1 cellular context compared by ENCODE assay signal in the genomic region with DNA sequence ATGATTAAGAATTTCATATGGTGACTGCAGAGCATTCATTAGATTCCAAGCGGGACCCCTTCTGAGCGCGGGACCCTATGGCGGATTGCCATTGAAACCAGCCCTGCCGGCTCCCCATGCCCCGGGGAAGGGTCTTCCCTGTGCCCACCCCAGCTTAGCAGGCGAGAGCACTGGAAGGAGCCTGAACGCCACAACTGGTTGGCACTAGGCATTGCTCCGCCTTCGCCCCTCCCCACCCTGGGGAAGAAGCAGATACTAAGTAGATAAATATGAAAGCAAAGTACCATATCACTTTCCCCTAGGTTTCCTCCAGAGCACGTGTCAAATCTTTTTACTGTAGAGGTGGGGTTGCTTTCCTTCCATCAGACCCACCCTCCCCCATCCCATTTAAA.
TF ChIP-seq lines count a peak whose summit lies in the region.

No MANE protein-coding gene starts in this region.

TF ChIP-seq in H1, 55 proteins besides CTCF, POLR2A, EP300 and RAD21:
- TF ChIP-seq, protein P1, sequence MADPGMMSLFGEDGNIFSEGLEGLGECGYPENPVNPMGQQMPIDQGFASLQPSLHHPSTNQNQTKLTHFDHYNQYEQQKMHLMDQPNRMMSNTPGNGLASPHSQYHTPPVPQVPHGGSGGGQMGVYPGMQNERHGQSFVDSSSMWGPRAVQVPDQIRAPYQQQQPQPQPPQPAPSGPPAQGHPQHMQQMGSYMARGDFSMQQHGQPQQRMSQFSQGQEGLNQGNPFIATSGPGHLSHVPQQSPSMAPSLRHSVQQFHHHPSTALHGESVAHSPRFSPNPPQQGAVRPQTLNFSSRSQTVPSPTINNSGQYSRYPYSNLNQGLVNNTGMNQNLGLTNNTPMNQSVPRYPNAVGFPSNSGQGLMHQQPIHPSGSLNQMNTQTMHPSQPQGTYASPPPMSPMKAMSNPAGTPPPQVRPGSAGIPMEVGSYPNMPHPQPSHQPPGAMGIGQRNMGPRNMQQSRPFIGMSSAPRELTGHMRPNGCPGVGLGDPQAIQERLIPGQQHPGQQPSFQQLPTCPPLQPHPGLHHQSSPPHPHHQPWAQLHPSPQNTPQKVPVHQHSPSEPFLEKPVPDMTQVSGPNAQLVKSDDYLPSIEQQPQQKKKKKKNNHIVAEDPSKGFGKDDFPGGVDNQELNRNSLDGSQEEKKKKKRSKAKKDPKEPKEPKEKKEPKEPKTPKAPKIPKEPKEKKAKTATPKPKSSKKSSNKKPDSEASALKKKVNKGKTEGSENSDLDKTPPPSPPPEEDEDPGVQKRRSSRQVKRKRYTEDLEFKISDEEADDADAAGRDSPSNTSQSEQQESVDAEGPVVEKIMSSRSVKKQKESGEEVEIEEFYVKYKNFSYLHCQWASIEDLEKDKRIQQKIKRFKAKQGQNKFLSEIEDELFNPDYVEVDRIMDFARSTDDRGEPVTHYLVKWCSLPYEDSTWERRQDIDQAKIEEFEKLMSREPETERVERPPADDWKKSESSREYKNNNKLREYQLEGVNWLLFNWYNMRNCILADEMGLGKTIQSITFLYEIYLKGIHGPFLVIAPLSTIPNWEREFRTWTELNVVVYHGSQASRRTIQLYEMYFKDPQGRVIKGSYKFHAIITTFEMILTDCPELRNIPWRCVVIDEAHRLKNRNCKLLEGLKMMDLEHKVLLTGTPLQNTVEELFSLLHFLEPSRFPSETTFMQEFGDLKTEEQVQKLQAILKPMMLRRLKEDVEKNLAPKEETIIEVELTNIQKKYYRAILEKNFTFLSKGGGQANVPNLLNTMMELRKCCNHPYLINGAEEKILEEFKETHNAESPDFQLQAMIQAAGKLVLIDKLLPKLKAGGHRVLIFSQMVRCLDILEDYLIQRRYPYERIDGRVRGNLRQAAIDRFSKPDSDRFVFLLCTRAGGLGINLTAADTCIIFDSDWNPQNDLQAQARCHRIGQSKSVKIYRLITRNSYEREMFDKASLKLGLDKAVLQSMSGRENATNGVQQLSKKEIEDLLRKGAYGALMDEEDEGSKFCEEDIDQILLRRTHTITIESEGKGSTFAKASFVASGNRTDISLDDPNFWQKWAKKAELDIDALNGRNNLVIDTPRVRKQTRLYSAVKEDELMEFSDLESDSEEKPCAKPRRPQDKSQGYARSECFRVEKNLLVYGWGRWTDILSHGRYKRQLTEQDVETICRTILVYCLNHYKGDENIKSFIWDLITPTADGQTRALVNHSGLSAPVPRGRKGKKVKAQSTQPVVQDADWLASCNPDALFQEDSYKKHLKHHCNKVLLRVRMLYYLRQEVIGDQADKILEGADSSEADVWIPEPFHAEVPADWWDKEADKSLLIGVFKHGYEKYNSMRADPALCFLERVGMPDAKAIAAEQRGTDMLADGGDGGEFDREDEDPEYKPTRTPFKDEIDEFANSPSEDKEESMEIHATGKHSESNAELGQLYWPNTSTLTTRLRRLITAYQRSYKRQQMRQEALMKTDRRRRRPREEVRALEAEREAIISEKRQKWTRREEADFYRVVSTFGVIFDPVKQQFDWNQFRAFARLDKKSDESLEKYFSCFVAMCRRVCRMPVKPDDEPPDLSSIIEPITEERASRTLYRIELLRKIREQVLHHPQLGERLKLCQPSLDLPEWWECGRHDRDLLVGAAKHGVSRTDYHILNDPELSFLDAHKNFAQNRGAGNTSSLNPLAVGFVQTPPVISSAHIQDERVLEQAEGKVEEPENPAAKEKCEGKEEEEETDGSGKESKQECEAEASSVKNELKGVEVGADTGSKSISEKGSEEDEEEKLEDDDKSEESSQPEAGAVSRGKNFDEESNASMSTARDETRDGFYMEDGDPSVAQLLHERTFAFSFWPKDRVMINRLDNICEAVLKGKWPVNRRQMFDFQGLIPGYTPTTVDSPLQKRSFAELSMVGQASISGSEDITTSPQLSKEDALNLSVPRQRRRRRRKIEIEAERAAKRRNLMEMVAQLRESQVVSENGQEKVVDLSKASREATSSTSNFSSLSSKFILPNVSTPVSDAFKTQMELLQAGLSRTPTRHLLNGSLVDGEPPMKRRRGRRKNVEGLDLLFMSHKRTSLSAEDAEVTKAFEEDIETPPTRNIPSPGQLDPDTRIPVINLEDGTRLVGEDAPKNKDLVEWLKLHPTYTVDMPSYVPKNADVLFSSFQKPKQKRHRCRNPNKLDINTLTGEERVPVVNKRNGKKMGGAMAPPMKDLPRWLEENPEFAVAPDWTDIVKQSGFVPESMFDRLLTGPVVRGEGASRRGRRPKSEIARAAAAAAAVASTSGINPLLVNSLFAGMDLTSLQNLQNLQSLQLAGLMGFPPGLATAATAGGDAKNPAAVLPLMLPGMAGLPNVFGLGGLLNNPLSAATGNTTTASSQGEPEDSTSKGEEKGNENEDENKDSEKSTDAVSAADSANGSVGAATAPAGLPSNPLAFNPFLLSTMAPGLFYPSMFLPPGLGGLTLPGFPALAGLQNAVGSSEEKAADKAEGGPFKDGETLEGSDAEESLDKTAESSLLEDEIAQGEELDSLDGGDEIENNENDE (IDR thresholded peaks at IDR 0.05; ENCODE audit: insufficient replicate concordance, low read length): no peak
- TF ChIP-seq CBX8 (IDR thresholded peaks at IDR 0.05; ENCODE audit: borderline replicate concordance, low read depth, low read length): no peak
- TF ChIP-seq RBBP5 (IDR thresholded peaks at IDR 0.05; ENCODE audit: borderline replicate concordance, low read depth, low read length): no peak
- TF ChIP-seq ASH2L (IDR thresholded peaks at IDR 0.05; ENCODE audit: low read length): no peak
- no peak for TF ChIP-seq SUZ12 (IDR thresholded peaks at IDR 0.05; ENCODE audit: low read length)
- TF ChIP-seq, protein P2, sequence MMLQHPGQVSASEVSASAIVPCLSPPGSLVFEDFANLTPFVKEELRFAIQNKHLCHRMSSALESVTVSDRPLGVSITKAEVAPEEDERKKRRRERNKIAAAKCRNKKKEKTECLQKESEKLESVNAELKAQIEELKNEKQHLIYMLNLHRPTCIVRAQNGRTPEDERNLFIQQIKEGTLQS (IDR thresholded peaks at IDR 0.05; ENCODE audit: insufficient read depth, low read depth, low read length): no peak
- no peak for TF ChIP-seq RXRA (IDR thresholded peaks at IDR 0.05; ENCODE audit: insufficient read depth, low read depth, low read length)
- TF ChIP-seq EZH2 (IDR thresholded peaks at IDR 0.05; ENCODE audit: low read depth, low read length, severe bottlenecking): no peak
- TF ChIP-seq NANOG (IDR thresholded peaks at IDR 0.05; ENCODE audit: insufficient read depth, low read depth, low read length, poor library complexity, severe bottlenecking): no peak
- TF ChIP-seq KDM4A (IDR thresholded peaks at IDR 0.05; ENCODE audit: low read depth, low read length, severe bottlenecking): no peak
- TF ChIP-seq SIX5 (IDR thresholded peaks at IDR 0.05; ENCODE audit: low read depth, low read length): no peak
- TF ChIP-seq NRF1 (IDR thresholded peaks at IDR 0.05; ENCODE audit: low read depth, low read length): no peak
- TF ChIP-seq PHF8 (conservative IDR thresholded peaks at IDR 0.05; ENCODE audit: low read depth, low read length): no peak
- TF ChIP-seq SIRT6 (IDR thresholded peaks at IDR 0.05; ENCODE audit: low read length): no peak
- no peak for TF ChIP-seq BCL11A (IDR thresholded peaks at IDR 0.05; ENCODE audit: low read depth in 2 of 2, low read length in 2 of 2)
- TF ChIP-seq BACH1 (IDR thresholded peaks at IDR 0.05; ENCODE audit: low read length): no peak
- no peak for TF ChIP-seq TAF1 (IDR thresholded peaks at IDR 0.05; ENCODE audit: low read depth, low read length)
